ENCODE assay signal across 1 cellular context in the genomic region with DNA sequence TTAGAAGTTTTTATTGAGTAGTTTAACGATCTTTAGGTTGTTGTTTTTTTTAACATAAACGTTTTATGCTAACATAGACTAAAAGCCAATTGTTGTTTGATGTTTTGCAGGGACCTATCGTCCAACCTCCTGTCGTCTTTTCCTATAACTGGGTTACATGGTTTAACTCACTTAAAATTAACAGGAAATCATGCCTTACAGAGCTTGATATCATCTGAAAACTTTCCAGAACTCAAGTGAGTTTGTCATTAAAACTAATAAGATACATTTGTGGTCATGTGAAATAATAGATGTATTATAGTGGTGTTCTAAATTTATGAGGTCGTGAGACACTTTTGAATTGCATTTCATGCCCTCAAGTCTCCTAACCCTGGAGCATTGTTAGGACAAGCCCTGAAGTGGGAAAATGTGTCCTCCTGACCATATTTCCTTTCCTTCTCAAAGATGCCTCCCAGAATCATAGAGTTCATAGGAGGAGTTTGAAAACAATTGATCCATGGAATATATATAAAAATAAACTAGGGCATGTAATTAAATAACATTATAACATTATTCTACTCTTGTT.
TF ChIP-seq lines count a peak whose summit lies in the region.

No MANE protein-coding gene starts in this region.

TF ChIP-seq in K562, 482 proteins besides CTCF, POLR2A, EP300 and RAD21 (continued from another document):
- TF ChIP-seq, protein P1, sequence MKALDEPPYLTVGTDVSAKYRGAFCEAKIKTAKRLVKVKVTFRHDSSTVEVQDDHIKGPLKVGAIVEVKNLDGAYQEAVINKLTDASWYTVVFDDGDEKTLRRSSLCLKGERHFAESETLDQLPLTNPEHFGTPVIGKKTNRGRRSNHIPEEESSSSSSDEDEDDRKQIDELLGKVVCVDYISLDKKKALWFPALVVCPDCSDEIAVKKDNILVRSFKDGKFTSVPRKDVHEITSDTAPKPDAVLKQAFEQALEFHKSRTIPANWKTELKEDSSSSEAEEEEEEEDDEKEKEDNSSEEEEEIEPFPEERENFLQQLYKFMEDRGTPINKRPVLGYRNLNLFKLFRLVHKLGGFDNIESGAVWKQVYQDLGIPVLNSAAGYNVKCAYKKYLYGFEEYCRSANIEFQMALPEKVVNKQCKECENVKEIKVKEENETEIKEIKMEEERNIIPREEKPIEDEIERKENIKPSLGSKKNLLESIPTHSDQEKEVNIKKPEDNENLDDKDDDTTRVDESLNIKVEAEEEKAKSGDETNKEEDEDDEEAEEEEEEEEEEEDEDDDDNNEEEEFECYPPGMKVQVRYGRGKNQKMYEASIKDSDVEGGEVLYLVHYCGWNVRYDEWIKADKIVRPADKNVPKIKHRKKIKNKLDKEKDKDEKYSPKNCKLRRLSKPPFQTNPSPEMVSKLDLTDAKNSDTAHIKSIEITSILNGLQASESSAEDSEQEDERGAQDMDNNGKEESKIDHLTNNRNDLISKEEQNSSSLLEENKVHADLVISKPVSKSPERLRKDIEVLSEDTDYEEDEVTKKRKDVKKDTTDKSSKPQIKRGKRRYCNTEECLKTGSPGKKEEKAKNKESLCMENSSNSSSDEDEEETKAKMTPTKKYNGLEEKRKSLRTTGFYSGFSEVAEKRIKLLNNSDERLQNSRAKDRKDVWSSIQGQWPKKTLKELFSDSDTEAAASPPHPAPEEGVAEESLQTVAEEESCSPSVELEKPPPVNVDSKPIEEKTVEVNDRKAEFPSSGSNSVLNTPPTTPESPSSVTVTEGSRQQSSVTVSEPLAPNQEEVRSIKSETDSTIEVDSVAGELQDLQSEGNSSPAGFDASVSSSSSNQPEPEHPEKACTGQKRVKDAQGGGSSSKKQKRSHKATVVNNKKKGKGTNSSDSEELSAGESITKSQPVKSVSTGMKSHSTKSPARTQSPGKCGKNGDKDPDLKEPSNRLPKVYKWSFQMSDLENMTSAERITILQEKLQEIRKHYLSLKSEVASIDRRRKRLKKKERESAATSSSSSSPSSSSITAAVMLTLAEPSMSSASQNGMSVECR (CRISPR knock-in tag; IDR thresholded peaks at IDR 0.05): no peak
- TF ChIP-seq CBFB (CRISPR knock-in tag; IDR thresholded peaks at IDR 0.05) (no peak), NCOA4 (IDR thresholded peaks at IDR 0.05; ENCODE audit: partially characterized antibody) (no peak), SIN3A (IDR thresholded peaks at IDR 0.05; ENCODE audit: borderline replicate concordance in 2 of 2, control insufficient read depth in 1 of 2, low read depth in 2 of 2, low read length in 2 of 2) (no peak), RBM14 (IDR thresholded peaks at IDR 0.05; ENCODE audit: borderline replicate concordance, insufficient read depth, low read depth, low read length) (no peak), SAFB2 (IDR thresholded peaks at IDR 0.05; ENCODE audit: borderline replicate concordance, low read depth, low read length, severe bottlenecking) (no peak), MED1 (CRISPR knock-in tag; IDR thresholded peaks at IDR 0.05; ENCODE audit: borderline replicate concordance) (no peak), ZC3H11A (IDR thresholded peaks at IDR 0.05; ENCODE audit: low read depth, low read length) (no peak), SMARCA5 (IDR thresholded peaks at IDR 0.05) (no peak)
- TF ChIP-seq, protein P2, sequence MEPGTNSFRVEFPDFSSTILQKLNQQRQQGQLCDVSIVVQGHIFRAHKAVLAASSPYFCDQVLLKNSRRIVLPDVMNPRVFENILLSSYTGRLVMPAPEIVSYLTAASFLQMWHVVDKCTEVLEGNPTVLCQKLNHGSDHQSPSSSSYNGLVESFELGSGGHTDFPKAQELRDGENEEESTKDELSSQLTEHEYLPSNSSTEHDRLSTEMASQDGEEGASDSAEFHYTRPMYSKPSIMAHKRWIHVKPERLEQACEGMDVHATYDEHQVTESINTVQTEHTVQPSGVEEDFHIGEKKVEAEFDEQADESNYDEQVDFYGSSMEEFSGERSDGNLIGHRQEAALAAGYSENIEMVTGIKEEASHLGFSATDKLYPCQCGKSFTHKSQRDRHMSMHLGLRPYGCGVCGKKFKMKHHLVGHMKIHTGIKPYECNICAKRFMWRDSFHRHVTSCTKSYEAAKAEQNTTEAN (CRISPR knock-in tag; IDR thresholded peaks at IDR 0.05): no peak
- TF ChIP-seq, protein P3, sequence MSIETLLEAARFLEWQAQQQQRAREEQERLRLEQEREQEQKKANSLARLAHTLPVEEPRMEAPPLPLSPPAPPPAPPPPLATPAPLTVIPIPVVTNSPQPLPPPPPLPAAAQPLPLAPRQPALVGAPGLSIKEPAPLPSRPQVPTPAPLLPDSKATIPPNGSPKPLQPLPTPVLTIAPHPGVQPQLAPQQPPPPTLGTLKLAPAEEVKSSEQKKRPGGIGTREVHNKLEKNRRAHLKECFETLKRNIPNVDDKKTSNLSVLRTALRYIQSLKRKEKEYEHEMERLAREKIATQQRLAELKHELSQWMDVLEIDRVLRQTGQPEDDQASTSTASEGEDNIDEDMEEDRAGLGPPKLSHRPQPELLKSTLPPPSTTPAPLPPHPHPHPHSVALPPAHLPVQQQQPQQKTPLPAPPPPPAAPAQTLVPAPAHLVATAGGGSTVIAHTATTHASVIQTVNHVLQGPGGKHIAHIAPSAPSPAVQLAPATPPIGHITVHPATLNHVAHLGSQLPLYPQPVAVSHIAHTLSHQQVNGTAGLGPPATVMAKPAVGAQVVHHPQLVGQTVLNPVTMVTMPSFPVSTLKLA (conservative IDR thresholded peaks at IDR 0.05): no peak
- TF ChIP-seq, protein P4, sequence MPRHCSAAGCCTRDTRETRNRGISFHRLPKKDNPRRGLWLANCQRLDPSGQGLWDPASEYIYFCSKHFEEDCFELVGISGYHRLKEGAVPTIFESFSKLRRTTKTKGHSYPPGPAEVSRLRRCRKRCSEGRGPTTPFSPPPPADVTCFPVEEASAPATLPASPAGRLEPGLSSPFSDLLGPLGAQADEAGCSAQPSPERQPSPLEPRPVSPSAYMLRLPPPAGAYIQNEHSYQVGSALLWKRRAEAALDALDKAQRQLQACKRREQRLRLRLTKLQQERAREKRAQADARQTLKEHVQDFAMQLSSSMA (CRISPR knock-in tag; IDR thresholded peaks at IDR 0.05): no peak
- TF ChIP-seq, protein P5, sequence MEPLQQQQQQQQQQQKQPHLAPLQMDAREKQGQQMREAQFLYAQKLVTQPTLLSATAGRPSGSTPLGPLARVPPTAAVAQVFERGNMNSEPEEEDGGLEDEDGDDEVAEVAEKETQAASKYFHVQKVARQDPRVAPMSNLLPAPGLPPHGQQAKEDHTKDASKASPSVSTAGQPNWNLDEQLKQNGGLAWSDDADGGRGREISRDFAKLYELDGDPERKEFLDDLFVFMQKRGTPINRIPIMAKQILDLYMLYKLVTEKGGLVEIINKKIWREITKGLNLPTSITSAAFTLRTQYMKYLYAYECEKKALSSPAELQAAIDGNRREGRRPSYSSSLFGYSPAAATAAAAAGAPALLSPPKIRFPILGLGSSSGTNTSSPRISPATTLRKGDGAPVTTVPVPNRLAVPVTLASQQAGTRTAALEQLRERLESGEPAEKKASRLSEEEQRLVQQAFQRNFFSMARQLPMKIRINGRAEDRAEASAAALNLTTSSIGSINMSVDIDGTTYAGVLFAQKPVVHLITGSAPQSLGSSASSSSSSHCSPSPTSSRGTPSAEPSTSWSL (CRISPR knock-in tag; IDR thresholded peaks at IDR 0.05; ENCODE audit: borderline replicate concordance): no peak
- TF ChIP-seq, protein P6, sequence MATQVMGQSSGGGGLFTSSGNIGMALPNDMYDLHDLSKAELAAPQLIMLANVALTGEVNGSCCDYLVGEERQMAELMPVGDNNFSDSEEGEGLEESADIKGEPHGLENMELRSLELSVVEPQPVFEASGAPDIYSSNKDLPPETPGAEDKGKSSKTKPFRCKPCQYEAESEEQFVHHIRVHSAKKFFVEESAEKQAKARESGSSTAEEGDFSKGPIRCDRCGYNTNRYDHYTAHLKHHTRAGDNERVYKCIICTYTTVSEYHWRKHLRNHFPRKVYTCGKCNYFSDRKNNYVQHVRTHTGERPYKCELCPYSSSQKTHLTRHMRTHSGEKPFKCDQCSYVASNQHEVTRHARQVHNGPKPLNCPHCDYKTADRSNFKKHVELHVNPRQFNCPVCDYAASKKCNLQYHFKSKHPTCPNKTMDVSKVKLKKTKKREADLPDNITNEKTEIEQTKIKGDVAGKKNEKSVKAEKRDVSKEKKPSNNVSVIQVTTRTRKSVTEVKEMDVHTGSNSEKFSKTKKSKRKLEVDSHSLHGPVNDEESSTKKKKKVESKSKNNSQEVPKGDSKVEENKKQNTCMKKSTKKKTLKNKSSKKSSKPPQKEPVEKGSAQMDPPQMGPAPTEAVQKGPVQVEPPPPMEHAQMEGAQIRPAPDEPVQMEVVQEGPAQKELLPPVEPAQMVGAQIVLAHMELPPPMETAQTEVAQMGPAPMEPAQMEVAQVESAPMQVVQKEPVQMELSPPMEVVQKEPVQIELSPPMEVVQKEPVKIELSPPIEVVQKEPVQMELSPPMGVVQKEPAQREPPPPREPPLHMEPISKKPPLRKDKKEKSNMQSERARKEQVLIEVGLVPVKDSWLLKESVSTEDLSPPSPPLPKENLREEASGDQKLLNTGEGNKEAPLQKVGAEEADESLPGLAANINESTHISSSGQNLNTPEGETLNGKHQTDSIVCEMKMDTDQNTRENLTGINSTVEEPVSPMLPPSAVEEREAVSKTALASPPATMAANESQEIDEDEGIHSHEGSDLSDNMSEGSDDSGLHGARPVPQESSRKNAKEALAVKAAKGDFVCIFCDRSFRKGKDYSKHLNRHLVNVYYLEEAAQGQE (CRISPR knock-in tag; IDR thresholded peaks at IDR 0.05; ENCODE audit: low read depth): no peak
